In the genomic region with DNA sequence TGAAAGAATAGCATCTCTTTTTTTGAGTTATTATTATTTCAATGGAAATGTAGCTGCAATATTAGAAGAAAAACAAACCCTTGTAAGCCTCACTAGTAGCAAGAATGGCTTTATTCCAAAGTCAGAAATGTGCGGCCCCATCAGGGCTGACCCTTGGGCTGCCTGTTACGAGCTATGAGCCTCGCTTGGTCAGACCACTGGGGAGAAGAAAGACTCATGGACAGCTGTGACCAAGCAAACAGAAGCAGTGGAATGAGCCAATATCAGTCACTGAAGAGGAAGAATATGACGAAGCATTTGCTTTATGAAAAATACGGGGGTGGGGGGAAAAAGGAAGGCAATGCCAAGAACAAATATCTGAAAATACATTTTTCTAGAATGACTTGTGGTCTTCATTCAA, we compare ENCODE assay signal across 26 cellular contexts.
DNase-seq lines count a peak whose midpoint lies in the region; ATAC-seq and TF ChIP-seq lines count a peak whose summit lies in the region.
"Had no signal": no experiment of that assay in that cellular context is flagged by ENCODE, and none has a peak within 500 bp of the region (broad histone marks: within the 10 kb centered on the region; RNA-seq: fewer than 3 reads in every experiment).

No MANE protein-coding gene starts in this region.

- CTCF ChIA-PET in IMR-90 (lab: Yijun Ruan, JAX), result interaction anchor here (1.5 kb wide), 1 partner anchor 40 kb away, joined by 3 read pairs; no protein-coding TSS in a partner anchor

- TF ChIP-seq RAD21 in IMR-90 (IDR thresholded peaks at IDR 0.05; ENCODE audit: low read length), result no peak

- no peak overlapping the region; a peak in 1 of 4 replicates for H4K8ac ChIP-seq in IMR-90 (ENCODE audit: low read depth in 2 of 2, low read length in 2 of 2)
- H4K8ac ChIP-seq in trophoblast cell (ENCODE audit: low read depth, low read length), result no peak overlapping the region

- no peak overlapping the region for H3K27ac Mint-ChIP-seq in type B pancreatic cell
- H3K27ac Mint-ChIP-seq: CD8-positive, alpha-beta T cell; naive thymus-derived CD4-positive, alpha-beta T cell had no signal

- no peak overlapping the region for H2BK120ac ChIP-seq in IMR-90 (ENCODE audit: low read depth, low read length)
- no peak overlapping the region for H2BK120ac ChIP-seq in trophoblast cell (ENCODE audit: insufficient read depth, low read length, poor library complexity)

- POLR2A ChIA-PET in IMR-90 (lab: Charles Lee; ENCODE audit: unreplicated experiment), result interaction anchor here (0.6 kb wide), 1 partner anchor 48 kb away, joined by 3 read pairs; no protein-coding TSS in a partner anchor

- no CpG with 5 or more reads among the region's 5 CpGs for WGBS in IMR-90 (ENCODE audit: extremely low coverage in 2 of 2, insufficient read length in 1 of 2), 2 experiments
- WGBS in trophoblast cell (ENCODE audit: extremely low coverage, insufficient coverage, insufficient read length), result no CpG with 5 or more reads among the region's 5 CpGs

- no peak overlapping the region for H3K14ac ChIP-seq in IMR-90 (replicated peaks; ENCODE audit: low read depth, low read length)
- H3K14ac ChIP-seq in trophoblast cell (ENCODE audit: low read length), result no peak overlapping the region

- H4K20me1 ChIP-seq in IMR-90 (ENCODE audit: insufficient read depth, low read length) (no peaks in the 10 kb centered on the region), Karpas-422 (ENCODE audit: insufficient read depth, low read depth, low read length) (no peaks in the 10 kb centered on the region)

- no peaks in the 10 kb centered on the region for H3K27me3 Mint-ChIP-seq in type B pancreatic cell

- no peak overlapping the region; the same call in 1 of the 2 replicates for H3K27ac ChIP-seq in IMR-90 (ENCODE audit: insufficient read depth, low read length)
- H3K27ac ChIP-seq in trophoblast cell (ENCODE audit: low read depth, low read length), result no peak overlapping the region
- H3K27ac ChIP-seq in Karpas-422 (ENCODE audit: low read length), result no peak overlapping the region
- H3K27ac ChIP-seq: ascending aorta, parathyroid adenoma, SK-N-MC, skin epidermis, thyroid gland had no signal

- no peaks in the 10 kb centered on the region for H3K4me1 ChIP-seq in IMR-90 (ENCODE audit: control insufficient read depth, insufficient read depth, low read length)
- peaks cover 5 to 6% of the 10 kb centered on the region in 2 experiments for H3K4me1 ChIP-seq in trophoblast cell (ENCODE audit: control insufficient read depth in 1 of 2, insufficient read depth in 2 of 2, low read length in 2 of 2)
- peaks cover 15% of the 10 kb centered on the region for H3K4me1 ChIP-seq in Karpas-422 (ENCODE audit: low read length)
- H3K4me1 ChIP-seq: ascending aorta, parathyroid adenoma, thyroid gland had no signal

- H2BK15ac ChIP-seq in IMR-90 (ENCODE audit: low read depth, low read length), result no peak overlapping the region

- H3K4ac ChIP-seq in IMR-90 (ENCODE audit: low read depth, low read length) (no peak overlapping the region), trophoblast cell (ENCODE audit: low read depth, low read length) (no peak overlapping the region)

- no peak overlapping the region for H4K12ac ChIP-seq in trophoblast cell (ENCODE audit: low read depth, low read length)

- H2BK20ac ChIP-seq in IMR-90 (ENCODE audit: low read depth, low read length), result no peak overlapping the region

- no peak overlapping the region for H3K4me3 ChIP-seq in IMR-90 (ENCODE audit: insufficient read depth, low read depth, low read length)
- H3K4me3 ChIP-seq in astrocyte of the spinal cord (ENCODE audit: low read depth, low read length), result no peak overlapping the region
- H3K4me3 ChIP-seq in trophoblast cell (ENCODE audit: low read depth, low read length), result no peak overlapping the region
- H3K4me3 ChIP-seq in Karpas-422 (ENCODE audit: low read length), result no peak overlapping the region
- H3K4me3 ChIP-seq: ascending aorta, SK-N-MC, skin epidermis, thyroid gland had no signal

- no peak overlapping the region for H3K9ac ChIP-seq in IMR-90 (ENCODE audit: low read depth, low read length)
- no peak overlapping the region for H3K9ac ChIP-seq in trophoblast cell (ENCODE audit: low read length)
- no peak overlapping the region for H3K9ac ChIP-seq in Karpas-422 (ENCODE audit: low read length)
- H3K9ac ChIP-seq: parathyroid adenoma had no signal

- H3K79me1 ChIP-seq in IMR-90 (ENCODE audit: low read depth in 1 of 2, low read length in 2 of 2) (no peaks in the 10 kb centered on the region), trophoblast cell (ENCODE audit: low read length) (peaks cover 2% of the 10 kb centered on the region)

- dilution Hi-C loops in IMR-90 (cut with HindIII; ENCODE audit: low sequenced_read_pairs, unreplicated experiment), result no loop called here

- no peaks in the 10 kb centered on the region for H3K36me3 ChIP-seq in IMR-90 (ENCODE audit: control insufficient read depth, insufficient read depth, low read length)
- no peaks in the 10 kb centered on the region for H3K36me3 ChIP-seq in trophoblast cell (ENCODE audit: control insufficient read depth in 1 of 2, insufficient read depth in 2 of 2, low read length in 2 of 2)
- H3K36me3 ChIP-seq in Karpas-422 (ENCODE audit: insufficient read depth, low read length), result no peaks in the 10 kb centered on the region
- H3K36me3 ChIP-seq: ascending aorta, thyroid gland had no signal

- in situ Hi-C loops in IMR-90 (cut with MboI; ENCODE audit: low sequenced_read_pairs) (no loop called here), astrocyte of the spinal cord (cut with HindIII; ENCODE audit: low sequenced_read_pairs) (no loop called here)

- H3K9me2 ChIP-seq in Karpas-422 (replicated peaks; ENCODE audit: insufficient read depth, low read length), result no peaks in the 10 kb centered on the region

- no peak for TF ChIP-seq POLR2A in IMR-90 (IDR thresholded peaks at IDR 0.05; ENCODE audit: low read depth, low read length)

- no peak overlapping the region for H2AK9ac ChIP-seq in IMR-90 (replicated peaks; ENCODE audit: low read depth, low read length, poor library complexity)

- peaks cover 9% of the 10 kb centered on the region for H3K4me1 Mint-ChIP-seq in type B pancreatic cell (ENCODE audit: unreplicated experiment)
- H3K4me1 Mint-ChIP-seq: naive thymus-derived CD4-positive, alpha-beta T cell had no signal

- no peak overlapping the region for H4K5ac ChIP-seq in IMR-90 (ENCODE audit: low read depth, low read length)

- TF ChIP-seq CTCF in IMR-90 (conservative IDR thresholded peaks at IDR 0.05; ENCODE audit: low read depth, low read length) (no peak), astrocyte of the spinal cord (IDR thresholded peaks at IDR 0.05; ENCODE audit: low read depth, low read length) (no peak), type B pancreatic cell (conservative IDR thresholded peaks at IDR 0.05) (no peak)

- no TSS peak for BruUV-seq in IMR-90 (replicated peaks; lab: Mats Ljungman, UMichigan)

- H2AK5ac ChIP-seq in IMR-90 (ENCODE audit: low read depth, low read length) (no peak overlapping the region), trophoblast cell (ENCODE audit: low read length) (peak overlapping the region; percentile 91)

- H3K9me3 Mint-ChIP-seq in type B pancreatic cell, result peaks cover 5% of the 10 kb centered on the region
- H3K9me3 Mint-ChIP-seq: activated T-cell treated with anti-CD3 and anti-CD28 coated beads, Interleukin-2, amount 50 U/mL, for 4 hours; CD8-positive, alpha-beta T cell had no signal

- H3K9me1 ChIP-seq in IMR-90 (ENCODE audit: insufficient read depth, low read length), result no peaks in the 10 kb centered on the region

- H2BK5ac ChIP-seq in IMR-90 (ENCODE audit: low read depth, low read length, poor library complexity, severe bottlenecking) (peak overlapping the region; percentile 3), trophoblast cell (ENCODE audit: low read depth, low read length, poor library complexity) (peak overlapping the region; percentile 49)

- DNase-seq in IMR-90, result peak; percentile 91
- DNase-seq in astrocyte of the spinal cord (ENCODE audit: low read depth, low spot score), result peak; percentile 74
- DNase-seq in fibroblast of the conjunctiva (ENCODE audit: low read depth), result peak; percentile 20
- no peak for DNase-seq in trophoblast cell
- DNase-seq in type B pancreatic cell (ENCODE audit: extremely low spot score, unreplicated experiment), result no peak
- no peak for DNase-seq in Karpas-422
- no peak for DNase-seq in activated gamma-delta T cell treated with Interleukin-2 at 50 U/mL for 16 hours
- DNase-seq: activated CD4-positive, CD25-positive, alpha-beta regulatory T cell treated with anti-CD3 and anti-CD28 coated beads, Interleukin-2, amount 50 U/mL, for 72 hours; activated CD8-positive, alpha-beta memory T cell treated with anti-CD3 and anti-CD28 coated beads for 24 hours; activated naive CD4-positive, alpha-beta T cell treated with anti-CD3 and anti-CD28 coated beads, Interleukin-2, amount 50 U/mL, for 16 hours; activated T-cell treated with anti-CD3 and anti-CD28 coated beads, Interleukin-2, amount 50 U/mL, for 4 hours; CD8-positive, alpha-beta T cell; DMS153; foreskin melanocyte; mesendoderm; naive thymus-derived CD4-positive, alpha-beta T cell; NCI-H1048; NCI-H2029 treated with DMSO at 0.1 percent for 48 hours; stimulated activated CD4-positive, alpha-beta T cell treated with anti-CD3 and anti-CD28 coated beads, Interleukin-2, amount 100 ng/mL, for 48 hours; stimulated activated naive CD4-positive, alpha-beta T cell treated with Interleukin-2 at 50 U/mL for 16 hours; thyroid gland had no signal

- H3K27me3 ChIP-seq in IMR-90 (ENCODE audit: control insufficient read depth, insufficient read depth, low read length) (no peaks in the 10 kb centered on the region), trophoblast cell (ENCODE audit: insufficient read depth, low read length) (no peaks in the 10 kb centered on the region), Karpas-422 (ENCODE audit: low read length) (no peaks in the 10 kb centered on the region)
- H3K27me3 ChIP-seq: ascending aorta, thyroid gland had no signal

- no peaks in the 10 kb centered on the region for H3K36me3 Mint-ChIP-seq in type B pancreatic cell
- H3K36me3 Mint-ChIP-seq: CD8-positive, alpha-beta T cell; naive thymus-derived CD4-positive, alpha-beta T cell had no signal

- intact Hi-C loops in IMR-90 (cut with micrococcal nuclease), result no loop called here

- H3K9me3 ChIP-seq in IMR-90 (ENCODE audit: control insufficient read depth, insufficient read depth, low read length) (no peaks in the 10 kb centered on the region), trophoblast cell (ENCODE audit: insufficient read depth, low read depth, low read length) (no peaks in the 10 kb centered on the region), Karpas-422 (ENCODE audit: low read length) (no peaks in the 10 kb centered on the region)
- H3K9me3 ChIP-seq: ascending aorta, thyroid gland had no signal

- H2BK12ac ChIP-seq in trophoblast cell (ENCODE audit: low read length), result peak overlapping the region; percentile 91

- H3K56ac ChIP-seq in IMR-90 (ENCODE audit: extremely low read depth, insufficient read depth, low read length), result no peak overlapping the region

- H3K4me2 ChIP-seq in IMR-90 (ENCODE audit: low read depth, low read length), result no peak overlapping the region
- H3K4me2 ChIP-seq in trophoblast cell (ENCODE audit: low read length), result no peak overlapping the region
- no peak overlapping the region for H3K4me2 ChIP-seq in Karpas-422 (ENCODE audit: low read depth, low read length, poor library complexity, severe bottlenecking)

- H2AFZ ChIP-seq in IMR-90 (replicated peaks; ENCODE audit: low read length, poor library complexity), result peak overlapping the region; percentile 16
- peak overlapping the region; percentile 63 for H2AFZ ChIP-seq in trophoblast cell (ENCODE audit: insufficient read depth, low read length, poor library complexity)
- no peak overlapping the region for H2AFZ ChIP-seq in Karpas-422 (ENCODE audit: low read length)
- H2AFZ ChIP-seq: parathyroid adenoma had no signal

- H3K79me2 ChIP-seq in trophoblast cell (ENCODE audit: control insufficient read depth, insufficient read depth, low read length, poor library complexity) (no peaks in the 10 kb centered on the region), Karpas-422 (ENCODE audit: low read length) (no peaks in the 10 kb centered on the region)
- H3K79me2 ChIP-seq: parathyroid adenoma had no signal

- no peak overlapping the region for H4K91ac ChIP-seq in IMR-90 (ENCODE audit: insufficient read depth, low read depth, low read length)
- H4K91ac ChIP-seq in trophoblast cell (ENCODE audit: low read depth, low read length), result peak overlapping the region; percentile 68

- ATAC-seq in IMR-90 (ENCODE audit: low read depth) (peak; percentile 93), GM18519 (IDR thresholded peaks at IDR 0.05; ENCODE audit: low FRiP score, unreplicated experiment) (no peak)
- ATAC-seq: activated T-cell treated with anti-CD3 and anti-CD28 coated beads, Interleukin-2, amount 50 U/mL, for 4 hours; CD8-positive, alpha-beta T cell; naive thymus-derived CD4-positive, alpha-beta T cell had no signal

- H3K23ac ChIP-seq in IMR-90 (ENCODE audit: low read depth, low read length), result no peak overlapping the region
- H3K23ac ChIP-seq in trophoblast cell (ENCODE audit: low read length), result no peak overlapping the region

- H3K4me3 Mint-ChIP-seq in type B pancreatic cell, result no peak overlapping the region
- H3K4me3 Mint-ChIP-seq: activated T-cell treated with anti-CD3 and anti-CD28 coated beads, Interleukin-2, amount 50 U/mL, for 4 hours; CD8-positive, alpha-beta T cell; naive thymus-derived CD4-positive, alpha-beta T cell had no signal

- H3K18ac ChIP-seq in IMR-90 (ENCODE audit: low read depth, low read length) (no peak overlapping the region), trophoblast cell (ENCODE audit: low read length) (no peak overlapping the region)

Comparison
In these comparisons a context has a peak if more than half of its experiments do, and no peak if none do; other contexts are left out.
1. DNase-seq: peak in IMR-90 (single experiment), astrocyte of the spinal cord (single experiment) and fibroblast of the conjunctiva (single experiment); none in trophoblast cell (0 of 2), type B pancreatic cell (single experiment), Karpas-422 (single experiment) and activated gamma-delta T cell treated with Interleukin-2 at 50 U/mL for 16 hours (single experiment).